In the genomic region with DNA sequence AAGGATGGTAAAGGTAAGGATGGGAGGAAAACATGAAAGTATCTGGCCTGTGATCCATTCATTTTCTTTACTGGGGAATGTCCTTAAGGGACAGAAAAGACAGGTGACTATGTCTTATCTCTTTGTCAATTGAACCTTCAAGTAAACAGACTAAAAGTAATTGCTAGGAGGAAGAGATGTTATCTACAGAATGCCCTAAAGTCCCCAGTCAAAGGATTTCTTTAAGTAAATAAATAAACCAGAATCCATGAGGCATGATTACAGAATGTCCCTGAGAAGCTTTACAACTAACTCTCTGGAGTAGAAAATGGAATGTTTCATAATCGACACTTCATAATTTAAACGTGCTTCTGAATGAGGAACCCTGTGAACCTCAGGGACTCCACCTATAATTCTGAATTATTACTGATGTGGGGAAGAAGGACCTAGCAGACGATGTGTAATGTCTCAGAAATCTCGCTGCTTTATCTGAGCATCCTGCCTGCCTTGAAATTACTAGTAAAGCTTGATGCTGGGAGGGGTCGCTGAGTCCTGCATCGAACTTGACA, we compare ENCODE assay signal across 17 cellular contexts.
DNase-seq lines count a peak whose midpoint lies in the region; ATAC-seq and TF ChIP-seq lines count a peak whose summit lies in the region.
"Had no signal": no experiment of that assay in that cellular context is flagged by ENCODE, and none has a peak within 500 bp of the region (broad histone marks: within the 10 kb centered on the region; RNA-seq: fewer than 3 reads in every experiment).

No MANE protein-coding gene starts in this region.

- no peak overlapping the region for H3K4me2 ChIP-seq in PC-3 (ENCODE audit: low read length)
- H3K4me2 ChIP-seq: KMS-11, SK-N-SH had no signal

- ATAC-seq in PC-3 = no peak; the same call in 1 of the 2 replicates
- no peak for ATAC-seq in GM19452 (IDR thresholded peaks at IDR 0.05; ENCODE audit: unreplicated experiment)

- DNase-seq in EL = peak; percentile 8
- DNase-seq in PC-3 = peak; percentile 10
- peak; percentile 22 for DNase-seq in fibroblast of villous mesenchyme (ENCODE audit: low read depth)
- DNase-seq in renal cortical epithelial cell (ENCODE audit: low read depth) = peak; percentile 31
- no peak for DNase-seq in GM13977 (ENCODE audit: low spot score)
- no peak for DNase-seq in NCI-H2107 (lab: John Stamatoyannopoulos, UW)
- no peak for DNase-seq in dermis blood vessel endothelial cell
- DNase-seq: CD4-positive, CD25-positive, alpha-beta regulatory T cell; MG63; NCI-H1092; NCI-H1436 treated with DMSO at 0.1 percent for 48 hours; NCI-H510A; NCI-H774; SHP77 treated with DMSO at 0.1 percent for 48 hours; SK-N-SH had no signal

- no peak overlapping the region for H3K9ac ChIP-seq in PC-3 (ENCODE audit: low read length)
- H3K9ac ChIP-seq: KMS-11, SK-N-SH had no signal

- no peaks in the 10 kb centered on the region for H3K27me3 ChIP-seq in PC-3 (ENCODE audit: low read length)
- H3K27me3 ChIP-seq: MG63 had no signal

- no peaks in the 10 kb centered on the region for H3K9me3 ChIP-seq in PC-3 (ENCODE audit: low read length)
- H3K9me3 ChIP-seq: MG63, SK-N-SH had no signal

- in situ Hi-C loops in GM13977 (cut with MboI; ENCODE audit: low pct_unique_long_range_greater_than_20kb, low sequenced_read_pairs, unreplicated experiment) = loop anchor here (25.0 kb wide), 2 partner anchors 662 to 737 kb away; a partner anchor contains a TSS

- intact Hi-C loops in PC-3 (cut with micrococcal nuclease) = no loop called here

- H3K36me3 ChIP-seq in PC-3 (ENCODE audit: low read depth, low read length) = peaks cover 3% of the 10 kb centered on the region; the same call in 1 of the 2 replicates
- H3K36me3 ChIP-seq: MG63 had no signal

- H3F3A ChIP-seq in PC-3 (ENCODE audit: low read length, unreplicated experiment) = no peaks in the 10 kb centered on the region

- H3K4me3 ChIP-seq in PC-3 (ENCODE audit: low read length) = no peak overlapping the region
- H3K4me3 ChIP-seq in fibroblast of villous mesenchyme (ENCODE audit: low read depth, low read length) = no peak overlapping the region
- H3K4me3 ChIP-seq: MG63 had no signal

- H3K79me2 ChIP-seq in PC-3 (ENCODE audit: low read length) = no peaks in the 10 kb centered on the region

- no peak overlapping the region for H3K27ac ChIP-seq in PC-3 (ENCODE audit: low read length)
- H3K27ac ChIP-seq: KMS-11 had no signal

- H3K9me2 ChIP-seq in PC-3 (replicated peaks; ENCODE audit: low read length) = no peaks in the 10 kb centered on the region
- H3K9me2 ChIP-seq: SK-N-SH had no signal

- H2AFZ ChIP-seq in PC-3 (ENCODE audit: low read length) = no peak overlapping the region

- no peaks in the 10 kb centered on the region for H4K20me1 ChIP-seq in PC-3 (ENCODE audit: low read length)

- CTCF ChIA-PET in PC-3 (lab: Charles Lee) = interaction anchor here (0.9 kb wide), 1 partner anchor 105 kb away, joined by 4 read pairs; no protein-coding TSS in a partner anchor

- no peaks in the 10 kb centered on the region for H3K4me1 ChIP-seq in PC-3 (ENCODE audit: insufficient read depth, low read length)

- POLR2A ChIA-PET in PC-3 (lab: Charles Lee; ENCODE audit: unreplicated experiment) = no interaction called here

- TF ChIP-seq CTCF in PC-3 (conservative IDR thresholded peaks at IDR 0.05; ENCODE audit: low read depth, low read length) (no peak), fibroblast of villous mesenchyme (IDR thresholded peaks at IDR 0.05; ENCODE audit: insufficient read depth, low read depth, low read length) (no peak), GM13977 (IDR thresholded peaks at IDR 0.05; ENCODE audit: extremely low read depth, insufficient read depth, missing control alignments) (no peak)

- BruUV-seq in PC-3 (replicated peaks; lab: Mats Ljungman, UMichigan) = no TSS peak

Comparison
In these comparisons a context has a peak if more than half of its experiments do, and no peak if none do; other contexts are left out.
1. DNase-seq: peak in EL (single experiment), PC-3 (single experiment), fibroblast of villous mesenchyme (single experiment) and renal cortical epithelial cell (single experiment); none in GM13977 (single experiment), NCI-H2107 (single experiment) and dermis blood vessel endothelial cell (single experiment).